In genomic region chr14:103398427-103399195, GRCh38 we compare ENCODE assay signal across 14 cellular contexts. TPM values are rescaled to one million over a fixed set of nuclear protein-coding genes. Genes with fewer than 3 reads are reported as not detected.
DNase-seq lines count a peak whose midpoint lies in the region; ATAC-seq and TF ChIP-seq lines count a peak whose summit lies in the region.
"Had no signal": no experiment of that assay in that cellular context is flagged by ENCODE, and none has a peak within 500 bp of the region (broad histone marks: within the 10 kb centered on the region; RNA-seq: fewer than 3 reads in every experiment).

No MANE protein-coding gene starts in this region.

- H4K20me1 ChIP-seq in PC-3 (ENCODE audit: low read length) = peaks cover 79% of the 10 kb centered on the region
- H4K20me1 ChIP-seq in osteoblast (ENCODE audit: insufficient read depth, low read length) = peaks cover 83% of the 10 kb centered on the region

- no peaks in the 10 kb centered on the region for H3K9me3 ChIP-seq in PC-3 (ENCODE audit: low read length)
- H3K9me3 ChIP-seq in esophagus squamous epithelium = no peaks in the 10 kb centered on the region
- H3K9me3 ChIP-seq in osteoblast (ENCODE audit: low read depth, low read length) = no peaks in the 10 kb centered on the region
- no peaks in the 10 kb centered on the region for H3K9me3 ChIP-seq in spleen
- H3K9me3 ChIP-seq: Peyer's patch had no signal

- TF ChIP-seq CTCF in PC-3 (conservative IDR thresholded peaks at IDR 0.05; ENCODE audit: low read depth, low read length) = no peak
- no peak for TF ChIP-seq CTCF in esophagus squamous epithelium (IDR thresholded peaks at IDR 0.05)
- TF ChIP-seq CTCF in osteoblast (IDR thresholded peaks at IDR 0.05; ENCODE audit: extremely low read depth, low read depth, low read length) = no peak
- TF ChIP-seq CTCF in spleen (IDR thresholded peaks at IDR 0.05 in 8 of 11, conservative IDR thresholded peaks at IDR 0.05 in 3 of 11) = no peak

- H3F3A ChIP-seq in PC-3 (ENCODE audit: low read length, unreplicated experiment) = peaks cover 4% of the 10 kb centered on the region

- peak overlapping the region; percentile 49 for H3K4me2 ChIP-seq in PC-3 (ENCODE audit: low read length)
- H3K4me2 ChIP-seq in osteoblast (ENCODE audit: insufficient read depth, low read length) = peak overlapping the region; percentile 1

- H3K79me2 ChIP-seq in PC-3 (ENCODE audit: low read length) (peaks cover 100% of the 10 kb centered on the region), osteoblast (ENCODE audit: insufficient read depth, low read length) (peaks cover 98% of the 10 kb centered on the region)

- H3K27ac ChIP-seq in PC-3 (ENCODE audit: low read length) = peak overlapping the region; percentile 42
- H3K27ac ChIP-seq in esophagus squamous epithelium = peak overlapping the region in 3 of 4 donors; percentile 10 to 18 (median 13)
- H3K27ac ChIP-seq in osteoblast (ENCODE audit: low read depth, low read length) = peak overlapping the region; percentile 17
- H3K27ac ChIP-seq in spleen = peak overlapping the region in 3 of 8 donors; percentile 16 to 68 (median 48)
- H3K27ac ChIP-seq: Peyer's patch had no signal

- intact Hi-C loops in PC-3 (cut with micrococcal nuclease) = no loop called here
- intact Hi-C loops in esophagus squamous epithelium (cut with DNase I) = no loop called here
- intact Hi-C loops in spleen (cut with DNase I; ENCODE audit: low total_unique reads) = loop anchor here (10.0 kb wide), 1 partner anchor 76 kb away; no protein-coding TSS in a partner anchor

- TF ChIP-seq POLR2A in esophagus squamous epithelium (IDR thresholded peaks at IDR 0.05) (no peak), spleen (IDR thresholded peaks at IDR 0.05) (no peak)

- WGBS in esophagus squamous epithelium, 2 donors = 57 to 64% methylated on average over 7 of the region's 7 CpGs
- 76 to 89% (median 84%) methylated on average over 7 of the region's 7 CpGs for WGBS in spleen, 5 donors

- no peaks in the 10 kb centered on the region for H3K27me3 ChIP-seq in PC-3 (ENCODE audit: low read length)
- no peaks in the 10 kb centered on the region for H3K27me3 ChIP-seq in esophagus squamous epithelium
- H3K27me3 ChIP-seq in osteoblast (ENCODE audit: insufficient read depth, low read length) = no peaks in the 10 kb centered on the region
- H3K27me3 ChIP-seq in spleen (replicated peaks in 1 of 7) = no peaks in the 10 kb centered on the region
- H3K27me3 ChIP-seq: Peyer's patch had no signal

- H2AFZ ChIP-seq in PC-3 (ENCODE audit: low read length) (no peak overlapping the region), osteoblast (ENCODE audit: low read length) (no peak overlapping the region)

- H3K4me1 ChIP-seq in PC-3 (ENCODE audit: insufficient read depth, low read length) = peaks cover 51% of the 10 kb centered on the region
- H3K4me1 ChIP-seq in esophagus squamous epithelium = peaks cover 19 to 90% (median 59%) of the 10 kb centered on the region in 3 donors
- peaks cover 64% of the 10 kb centered on the region for H3K4me1 ChIP-seq in osteoblast (ENCODE audit: insufficient read depth, low read length)
- H3K4me1 ChIP-seq in spleen = peaks cover 58 to 100% (median 92%) of the 10 kb centered on the region in 6 donors

- 0 out of 2 replicates have a peak overlapping the region, but pooled peaks have one; percentile 16 for H3K4me3 ChIP-seq in PC-3 (ENCODE audit: low read length)
- H3K4me3 ChIP-seq in esophagus squamous epithelium = no peak overlapping the region
- H3K4me3 ChIP-seq in osteoblast (ENCODE audit: insufficient read depth, low read length) = no peak overlapping the region
- H3K4me3 ChIP-seq in spleen = no peak overlapping the region
- H3K4me3 ChIP-seq: Peyer's patch had no signal

- CTCF ChIA-PET in PC-3 (lab: Charles Lee) = no interaction called here

- BruUV-seq in PC-3 (replicated peaks; lab: Mats Ljungman, UMichigan) = no TSS peak

- no peaks in the 10 kb centered on the region for H3K9me2 ChIP-seq in PC-3 (replicated peaks; ENCODE audit: low read length)

- DNase-seq in Daoy (ENCODE audit: low read depth) (peak; percentile 56), PC-3 (peak; percentile 44), esophagus squamous epithelium (lab: John Stamatoyannopoulos, UW) (no peak), osteoblast (ENCODE audit: insufficient read length, low spot score, missing footprints) (no peak), spleen (no peak), left lobe of liver (ENCODE audit: low spot score) (no peak), COLO829 (ENCODE audit: low spot score) (no peak)
- DNase-seq: CD8-positive, alpha-beta memory T cell; naive thymus-derived CD4-positive, alpha-beta T cell; NCI-H2029; Peyer's patch; stimulated activated CD4-positive, alpha-beta T cell treated with anti-CD3 and anti-CD28 coated beads, Interleukin-1b, Interleukin-23, amount 100 ng/mL, for 48 hours; stimulated activated naive CD8-positive, alpha-beta T cell treated with anti-CD3 and anti-CD28 coated beads, Interleukin-15, amount 100 ng/mL, for 72 hours had no signal

- H3K9ac ChIP-seq in PC-3 (ENCODE audit: low read length) = no peak overlapping the region

- ATAC-seq in PC-3 (peak; percentile 29; the same call in 1 of the 2 replicates), left lobe of liver (no peak), HG03521 (IDR thresholded peaks at IDR 0.05; ENCODE audit: unreplicated experiment) (no peak)
- ATAC-seq: naive thymus-derived CD4-positive, alpha-beta T cell; stimulated activated naive CD8-positive, alpha-beta T cell treated with anti-CD3 and anti-CD28 coated beads, Interleukin-15, amount 100 ng/mL, for 72 hours had no signal

- no peaks in the 10 kb centered on the region for H3K36me3 ChIP-seq in PC-3 (ENCODE audit: low read depth, low read length)
- no peaks in the 10 kb centered on the region for H3K36me3 ChIP-seq in esophagus squamous epithelium
- no peaks in the 10 kb centered on the region for H3K36me3 ChIP-seq in osteoblast (ENCODE audit: insufficient read depth, low read length)
- H3K36me3 ChIP-seq in spleen = no peaks in the 10 kb centered on the region
- H3K36me3 ChIP-seq: Peyer's patch had no signal

- POLR2A ChIA-PET in PC-3 (lab: Charles Lee; ENCODE audit: unreplicated experiment) = no interaction called here

RNA-seq across cellular contexts. Expression of gene MARK3, which starts 13.4 kb away (rescaled TPM):
- 61.6 and 64.8 TPM in 2 replicates for total RNA-seq in Daoy (2014; rRNA removed; shearing (Covaris generic))
- total RNA-seq in PC-3 (2014; rRNA removed) (69.9 and 73.4 TPM in 2 replicates), esophagus squamous epithelium (100 to 1,000 TPM in 1 of 4 donors, 10 to 100 TPM in 3; 44.4 to 112 (median 67.5) TPM), osteoblast (101 and 108 TPM in 2 replicates), spleen (100 to 1,000 TPM in 6 of 7 donors, 10 to 100 TPM in 1; 89.3 to 144 (median 114) TPM), left lobe of liver (26.5 TPM)
- polyA plus RNA-seq in spleen = 10 to 100 TPM; 40.4 to 98.7 (median 70.0) TPM

Comparison
In these comparisons a context has a peak if more than half of its experiments do, and no peak if none do; other contexts are left out.
1. DNase-seq: peak in Daoy (single experiment) and PC-3 (single experiment); none in esophagus squamous epithelium (single experiment), osteoblast (single experiment), spleen (single experiment), left lobe of liver (single experiment) and COLO829 (single experiment).